17 cellular contexts compared by ENCODE assay signal in genomic region chr6:128666405-128666804, GRCh38.
"Had no signal": no experiment of that assay in that cellular context is flagged by ENCODE, and none has a peak within 500 bp of the region (broad histone marks: within the 10 kb centered on the region; RNA-seq: fewer than 3 reads in every experiment).

No MANE protein-coding gene starts in this region.

- H3K4me3 Mint-ChIP-seq: mesothelial cell of epicardium, naive B cell had no signal

- H3K36me3 Mint-ChIP-seq: mesothelial cell of epicardium, naive B cell had no signal

- H3K9me3 ChIP-seq: esophagus muscularis mucosa, gastroesophageal sphincter, heart right ventricle, left lung, lower lobe of right lung, mucosa of descending colon had no signal

- H3K4me3 ChIP-seq: coronary artery, dorsolateral prefrontal cortex, esophagus muscularis mucosa, gastroesophageal sphincter, heart right ventricle, left lung, lower lobe of right lung, mucosa of descending colon had no signal

- H3K27ac ChIP-seq: coronary artery, dorsolateral prefrontal cortex, esophagus muscularis mucosa, foreskin keratinocyte, gastroesophageal sphincter, left lung, lower lobe of right lung had no signal

- H3K27ac Mint-ChIP-seq: mesothelial cell of epicardium had no signal

- H3K36me3 ChIP-seq: esophagus muscularis mucosa, gastroesophageal sphincter, heart right ventricle, left lung, lower lobe of right lung had no signal

- ATAC-seq: foreskin keratinocyte, gastroesophageal sphincter, left lung, lower lobe of right lung, mucosa of descending colon had no signal

- H3K9me3 Mint-ChIP-seq: mesothelial cell of epicardium had no signal

- H3K4me1 Mint-ChIP-seq: mesothelial cell of epicardium, naive B cell had no signal

- DNase-seq: dermis blood vessel endothelial cell; dorsolateral prefrontal cortex; effector CD4-positive, alpha-beta T cell; effector memory CD4-positive, alpha-beta T cell; foreskin keratinocyte; heart right ventricle; hippocampal formation; left cardiac atrium; left lung; lower lobe of right lung; mesenchymal stem cell; mucosa of descending colon; naive B cell had no signal

- H3K4me1 ChIP-seq: esophagus muscularis mucosa, foreskin keratinocyte, gastroesophageal sphincter, left lung, lower lobe of right lung had no signal

- H3K27me3 ChIP-seq: dorsolateral prefrontal cortex, esophagus muscularis mucosa, foreskin keratinocyte, gastroesophageal sphincter, heart right ventricle, left lung had no signal
